2 cellular contexts compared by ENCODE assay signal in the genomic region with DNA sequence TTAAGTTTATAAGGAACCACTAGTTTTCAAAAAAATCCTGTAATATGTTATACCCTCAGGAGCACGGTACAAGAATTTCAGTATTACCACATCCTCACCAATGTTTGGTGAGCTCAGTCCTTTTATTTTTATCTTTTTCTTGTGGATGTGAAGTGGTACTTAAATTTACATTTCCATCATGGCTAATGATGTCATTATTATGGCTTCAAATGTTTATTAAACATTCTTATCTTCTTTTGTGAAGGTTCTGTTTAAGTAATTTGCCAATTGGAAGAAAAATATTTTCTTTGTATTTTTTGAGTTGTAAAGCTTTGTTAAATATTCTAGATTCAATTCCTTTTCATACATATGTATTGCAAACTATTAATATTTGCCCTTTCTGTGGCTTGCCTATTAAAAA.
TF ChIP-seq lines count a peak whose summit lies in the region.

No MANE protein-coding gene starts in this region.

TF ChIP-seq in HepG2, 621 proteins besides CTCF, POLR2A, EP300 and RAD21:
- TF ChIP-seq, protein P1, sequence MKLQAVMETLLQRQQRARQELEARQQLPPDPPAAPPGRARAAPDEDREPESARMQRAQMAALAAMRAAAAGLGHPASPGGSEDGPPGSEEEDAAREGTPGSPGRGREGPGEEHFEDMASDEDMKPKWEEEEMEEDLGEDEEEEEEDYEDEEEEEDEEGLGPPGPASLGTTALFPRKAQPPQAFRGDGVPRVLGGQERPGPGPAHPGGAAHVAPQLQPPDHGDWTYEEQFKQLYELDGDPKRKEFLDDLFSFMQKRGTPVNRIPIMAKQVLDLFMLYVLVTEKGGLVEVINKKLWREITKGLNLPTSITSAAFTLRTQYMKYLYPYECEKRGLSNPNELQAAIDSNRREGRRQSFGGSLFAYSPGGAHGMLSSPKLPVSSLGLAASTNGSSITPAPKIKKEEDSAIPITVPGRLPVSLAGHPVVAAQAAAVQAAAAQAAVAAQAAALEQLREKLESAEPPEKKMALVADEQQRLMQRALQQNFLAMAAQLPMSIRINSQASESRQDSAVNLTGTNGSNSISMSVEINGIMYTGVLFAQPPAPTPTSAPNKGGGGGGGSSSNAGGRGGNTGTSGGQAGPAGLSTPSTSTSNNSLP (IDR thresholded peaks at IDR 0.05; ENCODE audit: low read depth, low read length): no peak
- TF ChIP-seq ATF7 (IDR thresholded peaks at IDR 0.05) (peak; percentile 73), ATF7 (CRISPR knock-in tag; IDR thresholded peaks at IDR 0.05) (no peak)

TF ChIP-seq in IMR-90, 13 proteins besides CTCF, POLR2A, EP300 and RAD21:
- TF ChIP-seq CEBPB (IDR thresholded peaks at IDR 0.05; ENCODE audit: low read depth, low read length) (no peak), FOS (IDR thresholded peaks at IDR 0.05; ENCODE audit: low read depth, low read length) (no peak), SMC3 (IDR thresholded peaks at IDR 0.05; ENCODE audit: low read depth, low read length) (no peak), RCOR1 (IDR thresholded peaks at IDR 0.05; ENCODE audit: insufficient replicate concordance, low read length) (no peak), NFE2L2 (IDR thresholded peaks at IDR 0.05; ENCODE audit: low read depth, low read length) (no peak), CHD1 (IDR thresholded peaks at IDR 0.05; ENCODE audit: low read depth, low read length) (no peak), RFX5 (IDR thresholded peaks at IDR 0.05; ENCODE audit: low read depth, low read length) (no peak), BHLHE40 (IDR thresholded peaks at IDR 0.05; ENCODE audit: low read depth, low read length) (no peak), MAZ (IDR thresholded peaks at IDR 0.05; ENCODE audit: borderline replicate concordance, low read depth, low read length) (no peak), MAFK (IDR thresholded peaks at IDR 0.05; ENCODE audit: low read depth, low read length) (no peak), MXI1 (IDR thresholded peaks at IDR 0.05; ENCODE audit: borderline replicate concordance, low read depth, low read length) (no peak)
- TF ChIP-seq, protein P2, sequence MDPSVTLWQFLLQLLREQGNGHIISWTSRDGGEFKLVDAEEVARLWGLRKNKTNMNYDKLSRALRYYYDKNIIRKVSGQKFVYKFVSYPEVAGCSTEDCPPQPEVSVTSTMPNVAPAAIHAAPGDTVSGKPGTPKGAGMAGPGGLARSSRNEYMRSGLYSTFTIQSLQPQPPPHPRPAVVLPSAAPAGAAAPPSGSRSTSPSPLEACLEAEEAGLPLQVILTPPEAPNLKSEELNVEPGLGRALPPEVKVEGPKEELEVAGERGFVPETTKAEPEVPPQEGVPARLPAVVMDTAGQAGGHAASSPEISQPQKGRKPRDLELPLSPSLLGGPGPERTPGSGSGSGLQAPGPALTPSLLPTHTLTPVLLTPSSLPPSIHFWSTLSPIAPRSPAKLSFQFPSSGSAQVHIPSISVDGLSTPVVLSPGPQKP (IDR thresholded peaks at IDR 0.05; ENCODE audit: borderline replicate concordance, low read depth, low read length): no peak
- TF ChIP-seq, protein P3, sequence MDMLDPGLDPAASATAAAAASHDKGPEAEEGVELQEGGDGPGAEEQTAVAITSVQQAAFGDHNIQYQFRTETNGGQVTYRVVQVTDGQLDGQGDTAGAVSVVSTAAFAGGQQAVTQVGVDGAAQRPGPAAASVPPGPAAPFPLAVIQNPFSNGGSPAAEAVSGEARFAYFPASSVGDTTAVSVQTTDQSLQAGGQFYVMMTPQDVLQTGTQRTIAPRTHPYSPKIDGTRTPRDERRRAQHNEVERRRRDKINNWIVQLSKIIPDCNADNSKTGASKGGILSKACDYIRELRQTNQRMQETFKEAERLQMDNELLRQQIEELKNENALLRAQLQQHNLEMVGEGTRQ (IDR thresholded peaks at IDR 0.05; ENCODE audit: low read depth, low read length): no peak
